Comparison of ENCODE assay signal across 9 cellular contexts in the genomic region with DNA sequence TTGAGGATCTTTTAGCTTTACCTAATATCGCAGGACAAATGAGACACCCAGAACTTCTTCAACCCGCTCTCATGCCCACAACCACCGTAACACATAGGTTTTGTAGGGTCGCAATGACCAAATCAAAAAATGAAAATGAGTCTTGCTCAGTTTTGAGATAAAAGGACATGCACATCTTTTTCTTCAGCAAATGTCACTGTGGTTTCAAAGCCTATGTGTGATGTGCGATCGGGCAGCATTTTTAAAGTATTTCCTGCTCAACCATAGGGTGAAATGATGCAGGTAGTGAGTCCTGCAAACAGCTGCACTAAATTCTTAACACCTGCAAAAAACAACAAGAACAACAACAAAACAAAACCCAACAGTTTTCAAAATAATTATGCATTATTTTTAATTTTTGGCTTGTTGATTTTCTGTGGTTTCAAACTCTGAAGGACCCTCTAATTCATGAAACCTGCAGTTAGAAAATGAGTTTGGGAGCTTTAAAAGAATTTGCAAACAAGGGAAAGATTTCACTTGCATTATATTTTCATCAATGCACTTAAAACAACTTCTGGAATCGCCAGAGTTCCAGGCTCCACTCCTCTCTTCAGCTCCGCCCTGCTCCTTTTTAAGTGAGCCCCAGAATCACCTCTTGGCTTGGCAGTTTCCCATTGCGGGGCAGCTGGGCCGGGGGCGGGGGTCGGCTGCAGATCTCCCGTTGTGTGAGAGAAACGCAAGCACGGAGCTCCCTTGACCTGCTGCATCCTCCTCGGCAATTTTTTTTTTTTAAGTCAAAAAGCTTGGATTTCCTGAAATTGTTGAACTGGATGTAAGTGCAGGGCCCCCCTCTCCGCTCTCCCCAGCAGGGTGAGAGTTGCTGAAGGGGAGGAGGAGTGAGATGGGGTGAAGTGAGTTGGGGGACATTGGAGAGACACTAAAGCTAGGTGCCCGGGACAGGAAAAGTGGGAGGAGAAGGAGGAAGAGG.
DNase-seq lines count a peak whose midpoint lies in the region; ATAC-seq and TF ChIP-seq lines count a peak whose summit lies in the region.
"Had no signal": no experiment of that assay in that cellular context is flagged by ENCODE, and none has a peak within 500 bp of the region (broad histone marks: within the 10 kb centered on the region; RNA-seq: fewer than 3 reads in every experiment).

No MANE protein-coding gene starts in this region.

- TF ChIP-seq CTCF in MCF 10A (IDR thresholded peaks at IDR 0.05; ENCODE audit: unreplicated experiment), result no peak
- TF ChIP-seq CTCF in upper lobe of right lung (IDR thresholded peaks at IDR 0.05), result no peak

- H3K9me3 ChIP-seq in mesodermal cell (ENCODE audit: control insufficient read depth, low read length), result no peaks in the 10 kb centered on the region
- H3K9me3 ChIP-seq in upper lobe of right lung, result no peaks in the 10 kb centered on the region

- no peak for DNase-seq in activated naive CD4-positive, alpha-beta T cell treated with anti-CD3 and anti-CD28 coated beads, Interleukin-2, amount 10 ng/mL, durations not matched to agents 7 days and 5 days
- no peak for DNase-seq in activated naive CD4-positive, alpha-beta T cell treated with Interleukin-2 at 50 U/mL for 16 hours
- DNase-seq in MCF 10A (ENCODE audit: unreplicated experiment) (no peak), upper lobe of right lung (no peak), NCI-H2171 (lab: John Stamatoyannopoulos, UW) (no peak), NCI-H1417 (lab: John Stamatoyannopoulos, UW) (no peak)
- DNase-seq: DMS79 had no signal

- BruUV-seq in MCF 10A (replicated peaks; lab: Mats Ljungman, UMichigan), result no TSS peak

- peaks cover 28% of the 10 kb centered on the region for H3K4me1 Mint-ChIP-seq in activated naive CD4-positive, alpha-beta T cell treated with anti-CD3 and anti-CD28 coated beads, Interleukin-2, amount 10 ng/mL, durations not matched to agents 7 days and 5 days
- H3K4me1 Mint-ChIP-seq in MCF 10A (ENCODE audit: insufficient read depth, unreplicated experiment), result peaks cover 22% of the 10 kb centered on the region

- no peaks in the 10 kb centered on the region for H3K36me3 Mint-ChIP-seq in activated naive CD4-positive, alpha-beta T cell treated with anti-CD3 and anti-CD28 coated beads, Interleukin-2, amount 10 ng/mL, durations not matched to agents 7 days and 5 days
- H3K36me3 Mint-ChIP-seq in MCF 10A (ENCODE audit: insufficient read depth, unreplicated experiment), result peaks cover 4% of the 10 kb centered on the region

- H3K27ac ChIP-seq in mesodermal cell (ENCODE audit: low read depth, low read length, severe bottlenecking) (no peak overlapping the region), upper lobe of right lung (peak overlapping the region; percentile 24)

- whole genome bisulfite sequencing in mesodermal cell (ENCODE audit: insufficient coverage in 2 of 2), 2 experiments, result 33 to 69% methylated on average over 6 to 14 of the region's 18 CpGs

- peaks cover 83% of the 10 kb centered on the region for H3K27me3 Mint-ChIP-seq in activated naive CD4-positive, alpha-beta T cell treated with anti-CD3 and anti-CD28 coated beads, Interleukin-2, amount 10 ng/mL, durations not matched to agents 7 days and 5 days
- no peaks in the 10 kb centered on the region for H3K27me3 Mint-ChIP-seq in MCF 10A (ENCODE audit: insufficient read depth, unreplicated experiment)

- peak overlapping the region; percentile 82 for H3K4me3 Mint-ChIP-seq in activated naive CD4-positive, alpha-beta T cell treated with anti-CD3 and anti-CD28 coated beads, Interleukin-2, amount 10 ng/mL, durations not matched to agents 7 days and 5 days
- H3K4me3 Mint-ChIP-seq in MCF 10A (ENCODE audit: unreplicated experiment), result peak overlapping the region; percentile 89

- intact Hi-C loops in MCF 10A (cut with micrococcal nuclease), result loop anchor here (1.0 to 2.0 kb wide), 2 partner anchors 65 to 79 kb away; partner anchors contain the start of gene PRR5L
- intact Hi-C loops in upper lobe of right lung (cut with DNase I), result no loop called here

- H3K4me3 ChIP-seq in mesodermal cell (ENCODE audit: extremely low read depth, insufficient read depth, low read length, poor library complexity, severe bottlenecking), result peak overlapping the region; percentile 82
- H3K4me3 ChIP-seq in upper lobe of right lung, result peak overlapping the region; percentile 67

- H3K9me3 Mint-ChIP-seq in activated naive CD4-positive, alpha-beta T cell treated with anti-CD3 and anti-CD28 coated beads, Interleukin-2, amount 10 ng/mL, durations not matched to agents 7 days and 5 days, result no peaks in the 10 kb centered on the region
- H3K9me3 Mint-ChIP-seq in MCF 10A (ENCODE audit: unreplicated experiment), result no peaks in the 10 kb centered on the region

- POLR2A ChIA-PET in MCF 10A (lab: Yijun Ruan, JAX), result interaction anchor here (0.6 to 2.3 kb wide), 6 partner anchors 12 to 1322 kb away, joined by 3 to 8 read pairs (median 4); no protein-coding TSS in a partner anchor

- CTCF ChIA-PET in activated naive CD4-positive, alpha-beta T cell treated with anti-CD3 and anti-CD28 coated beads, Interleukin-2, amount 10 ng/mL, durations not matched to agents 7 days and 5 days (lab: Charles Lee), result interaction anchor here (0.6 to 3.0 kb wide), 14 partner anchors 11 to 881 kb away, joined by 3 to 12 read pairs (median 5); no protein-coding TSS in a partner anchor
- CTCF ChIA-PET in MCF 10A (lab: Yijun Ruan, JAX), result interaction anchor here (0.6 to 1.9 kb wide), 11 partner anchors 12 to 859 kb away, joined by 3 to 5 read pairs (median 3); no protein-coding TSS in a partner anchor

- H3K36me3 ChIP-seq in mesodermal cell (ENCODE audit: control insufficient read depth, insufficient read depth, low read length) (peaks cover 28% of the 10 kb centered on the region), upper lobe of right lung (peaks cover 5% of the 10 kb centered on the region)

- peaks cover 11% of the 10 kb centered on the region for H3K27me3 ChIP-seq in upper lobe of right lung

- H3K27ac Mint-ChIP-seq in activated naive CD4-positive, alpha-beta T cell treated with anti-CD3 and anti-CD28 coated beads, Interleukin-2, amount 10 ng/mL, durations not matched to agents 7 days and 5 days, result no peak overlapping the region
- H3K27ac Mint-ChIP-seq in MCF 10A (ENCODE audit: low read depth, unreplicated experiment), result peak overlapping the region; percentile 35

- ATAC-seq in upper lobe of right lung (no peak), HG02970 (IDR thresholded peaks at IDR 0.05; ENCODE audit: low FRiP score, unreplicated experiment) (no peak)

- H3K4me1 ChIP-seq in mesodermal cell (ENCODE audit: control insufficient read depth, insufficient read depth, low read length, poor library complexity, severe bottlenecking) (peaks cover 6% of the 10 kb centered on the region), upper lobe of right lung (peaks cover 12% of the 10 kb centered on the region)
